In the genomic region with DNA sequence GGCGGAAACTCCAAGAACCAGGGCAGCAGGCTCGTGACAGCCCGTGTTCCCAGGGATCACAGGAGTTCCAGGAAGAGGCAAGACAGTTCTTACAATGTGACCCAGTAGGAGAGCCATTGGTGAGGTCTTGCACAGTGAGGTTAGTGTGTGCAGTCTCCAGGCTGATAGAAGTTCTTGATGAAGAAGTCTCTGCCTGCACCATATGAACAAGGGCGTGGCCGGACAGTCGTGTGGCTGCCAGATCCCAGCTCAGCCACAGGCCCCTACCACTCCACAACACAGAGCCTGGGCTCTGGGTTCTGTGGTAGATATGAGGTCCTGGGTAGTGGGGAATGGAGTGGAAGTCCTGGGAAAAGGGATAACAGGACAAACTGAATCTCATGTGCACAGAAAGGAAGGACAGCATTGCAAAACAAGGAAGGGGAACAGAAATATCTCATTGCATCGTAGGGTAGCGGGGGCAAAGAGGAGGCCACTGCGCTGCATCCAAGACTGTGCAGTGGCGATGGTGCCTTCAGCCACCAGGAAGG, we compare ENCODE assay signal across 8 cellular contexts.
DNase-seq lines count a peak whose midpoint lies in the region; ATAC-seq and TF ChIP-seq lines count a peak whose summit lies in the region.

No MANE protein-coding gene starts in this region.

- peak overlapping the region; percentile 97 for H3K27ac ChIP-seq in KMS-11
- peak overlapping the region; percentile 81 for H3K27ac ChIP-seq in fibroblast of lung (ENCODE audit: insufficient read depth, low read length)

- no peaks in the 10 kb centered on the region for H3K27me3 ChIP-seq in KMS-11 (ENCODE audit: insufficient read depth, low read depth)
- H3K27me3 ChIP-seq in fibroblast of lung (ENCODE audit: control insufficient read depth, insufficient read depth, low read length): no peaks in the 10 kb centered on the region

- H2AFZ ChIP-seq in KMS-11 (ENCODE audit: low read depth): peak overlapping the region; percentile 95
- H2AFZ ChIP-seq in fibroblast of lung (ENCODE audit: low read length): peak overlapping the region; percentile 99

- H3K4me2 ChIP-seq in KMS-11 (peak overlapping the region; percentile 93), fibroblast of lung (ENCODE audit: extremely low read depth, insufficient read depth, low read length) (peak overlapping the region; percentile 79)

- ATAC-seq in natural killer cell: no peak
- no peak for ATAC-seq in GM18520 (IDR thresholded peaks at IDR 0.05; ENCODE audit: unreplicated experiment)
- no peak for ATAC-seq in GM21717 (IDR thresholded peaks at IDR 0.05; ENCODE audit: unreplicated experiment)

- H3K4me1 ChIP-seq in KMS-11 (ENCODE audit: low read depth, poor library complexity, severe bottlenecking) (peaks cover 23% of the 10 kb centered on the region), fibroblast of lung (ENCODE audit: control insufficient read depth, extremely low read depth, insufficient read depth, low read length) (peaks cover 5% of the 10 kb centered on the region)

- peak overlapping the region; percentile 97 to 100 for H3K27ac Mint-ChIP-seq in natural killer cell

- H3K79me2 ChIP-seq in KMS-11 (ENCODE audit: insufficient read depth, low read depth): no peaks in the 10 kb centered on the region
- no peaks in the 10 kb centered on the region for H3K79me2 ChIP-seq in fibroblast of lung (ENCODE audit: control insufficient read depth, insufficient read depth, low read length)

- H3K27me3 Mint-ChIP-seq in natural killer cell (ENCODE audit: low read depth in 2 of 2): peaks cover 12 to 14% of the 10 kb centered on the region in 2 donors

- H3K9ac ChIP-seq in KMS-11 (peak overlapping the region; percentile 85), fibroblast of lung (ENCODE audit: insufficient read depth, low read length) (peak overlapping the region; percentile 81)

- no peaks in the 10 kb centered on the region for H3K36me3 Mint-ChIP-seq in natural killer cell

- H3K4me3 ChIP-seq in KMS-11 (IDR thresholded peaks at IDR 0.05; ENCODE audit: insufficient read depth, low read depth, low read length) (peak overlapping the region; percentile 29), fibroblast of lung (replicated peaks in 1 of 4; ENCODE audit: control extremely low read depth in 1 of 4, insufficient read depth in 1 of 4, low read depth in 3 of 4, low read length in 4 of 4) (peak overlapping the region; percentile 69 to 73 (median 72))

- no peaks in the 10 kb centered on the region for H3K9me3 Mint-ChIP-seq in natural killer cell

- intact Hi-C loops in natural killer cell (cut with micrococcal nuclease): loop anchor here (5.0 kb wide), 2 partner anchors 127 to 267 kb away; no protein-coding TSS in a partner anchor

- DNase-seq in activated CD8-positive, alpha-beta memory T cell treated with anti-CD3 and anti-CD28 coated beads, Interleukin-2, amount 50 U/mL, for 48 hours: peak; percentile 65
- no peak for DNase-seq in activated CD8-positive, alpha-beta memory T cell treated with anti-CD3 and anti-CD28 coated beads, Interleukin-2, amount 50 U/mL, for 4 hours
- peak; percentile 11 for DNase-seq in activated CD4-positive, alpha-beta T cell treated with anti-CD3 and anti-CD28 coated beads, Interleukin-2, amount 50 U/mL, for 1 hour
- peak; percentile 30 to 36 for DNase-seq in fibroblast of lung (ENCODE audit: low read depth in 2 of 2)
- no peak for DNase-seq in natural killer cell

- H3K4me1 Mint-ChIP-seq in natural killer cell: peaks cover 37 to 40% of the 10 kb centered on the region in 2 donors

- H3K36me3 ChIP-seq in KMS-11 (ENCODE audit: insufficient read depth) (no peaks in the 10 kb centered on the region), fibroblast of lung (ENCODE audit: control insufficient read depth, insufficient read depth, low read length) (no peaks in the 10 kb centered on the region)

- no peak for TF ChIP-seq CTCF in KMS-11 (conservative IDR thresholded peaks at IDR 0.05; ENCODE audit: low read depth, low read length)
- TF ChIP-seq CTCF in fibroblast of lung (conservative IDR thresholded peaks at IDR 0.05 in 1 of 2, IDR thresholded peaks at IDR 0.05 in 1 of 2; ENCODE audit: low read depth in 1 of 2, low read length in 2 of 2): no peak
- TF ChIP-seq CTCF in natural killer cell (IDR thresholded peaks at IDR 0.05): no peak

- H3K4me3 Mint-ChIP-seq in natural killer cell: peak overlapping the region; percentile 97

- H3K9me3 ChIP-seq in fibroblast of lung (ENCODE audit: control insufficient read depth, insufficient read depth, low read depth, low read length): no peaks in the 10 kb centered on the region

- no peaks in the 10 kb centered on the region for H4K20me1 ChIP-seq in KMS-11 (ENCODE audit: insufficient read depth)
- H4K20me1 ChIP-seq in fibroblast of lung (ENCODE audit: control insufficient read depth, extremely low read depth, insufficient read depth, low read length): no peaks in the 10 kb centered on the region

Comparison
In these comparisons a context has a peak if more than half of its experiments do, and no peak if none do; other contexts are left out.
1. DNase-seq: peak in activated CD8-positive, alpha-beta memory T cell treated with anti-CD3 and anti-CD28 coated beads, Interleukin-2, amount 50 U/mL, for 48 hours (single experiment), activated CD4-positive, alpha-beta T cell treated with anti-CD3 and anti-CD28 coated beads, Interleukin-2, amount 50 U/mL, for 1 hour (single experiment) and fibroblast of lung (2 of 2); none in activated CD8-positive, alpha-beta memory T cell treated with anti-CD3 and anti-CD28 coated beads, Interleukin-2, amount 50 U/mL, for 4 hours (single experiment) and natural killer cell (single experiment).